Comparison of ENCODE assay signal across 18 cellular contexts in the genomic region with DNA sequence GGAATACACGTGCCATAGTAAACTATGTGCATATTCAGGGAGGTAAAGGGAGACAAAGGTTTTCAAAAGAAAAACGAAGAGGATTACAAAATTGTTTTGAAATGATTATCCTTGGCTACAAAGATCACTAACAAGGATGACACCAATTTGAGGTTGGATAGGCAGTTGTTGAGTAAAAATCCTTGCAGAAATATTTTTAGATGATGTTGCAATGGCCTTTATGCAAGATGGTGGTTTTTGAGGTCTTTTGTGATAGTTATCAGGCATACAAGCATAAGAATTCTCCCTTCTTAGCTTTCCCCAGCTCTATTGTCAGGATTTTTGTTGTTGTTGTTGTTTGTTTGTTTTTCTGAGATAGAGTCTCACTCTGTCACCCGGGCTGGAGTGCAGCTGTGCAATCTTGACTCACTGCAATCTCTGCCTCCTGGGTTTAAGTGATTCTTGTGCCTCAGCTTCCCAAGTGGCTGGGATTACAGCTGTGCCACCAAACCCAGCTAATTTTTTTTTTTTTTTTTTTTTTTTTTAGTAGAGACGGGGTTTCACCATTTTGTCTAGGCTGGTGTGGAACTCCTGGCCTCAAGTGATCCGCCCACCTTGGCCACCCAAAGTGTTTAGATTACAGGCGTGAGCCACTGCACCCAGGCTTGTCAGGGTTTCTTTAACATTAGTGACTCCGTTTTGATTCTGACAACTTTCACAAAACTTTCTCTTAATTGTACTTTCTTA. TPM values are rescaled to one million over a fixed set of nuclear protein-coding genes. Genes with fewer than 3 reads are reported as not detected.
"Had no signal": no experiment of that assay in that cellular context is flagged by ENCODE, and none has a peak within 500 bp of the region (broad histone marks: within the 10 kb centered on the region; RNA-seq: fewer than 3 reads in every experiment).

No MANE protein-coding gene starts in this region.

- H3K27me3 ChIP-seq: adrenal gland, body of pancreas, hepatocyte, neural progenitor cell had no signal

- H3K36me3 Mint-ChIP-seq: activated naive CD4-positive, alpha-beta T cell treated with anti-CD3 and anti-CD28 coated beads, Interleukin-2, amount 10 ng/mL, durations not matched to agents 7 days and 5 days; neural progenitor cell; stimulated activated effector memory CD8-positive, alpha-beta T cell treated with anti-CD3 and anti-CD28 coated beads, Interleukin-12 subunit alpha, Interleukin-12 subunit beta, amount 100 ng/mL, for 72 hours had no signal

- H3K4me3 ChIP-seq: adrenal gland, body of pancreas, hepatocyte, neural progenitor cell, skin epidermis, tibial artery had no signal

- DNase-seq: activated B cell treated with CpG ODN at 0.5 μM for 24 hours; activated CD4-positive, alpha-beta T cell treated with anti-CD3 and anti-CD28 coated beads, Interleukin-2, amount 10 ng/mL, durations not matched to agents 7 days and 5 days; activated CD8-positive, alpha-beta memory T cell treated with anti-CD3 and anti-CD28 coated beads for 24 hours; activated naive CD4-positive, alpha-beta T cell treated with anti-CD3 and anti-CD28 coated beads, Interleukin-2, amount 10 ng/mL, durations not matched to agents 7 days and 5 days; adrenal gland; body of pancreas; erythroblast; retina; tibial artery had no signal

- H3K9me3 ChIP-seq: adrenal gland, body of pancreas, tibial artery had no signal

- H3K27ac ChIP-seq: adrenal gland, body of pancreas, hepatocyte, neural progenitor cell, parathyroid adenoma, skin epidermis, tibial artery had no signal

- H3K4me1 Mint-ChIP-seq: activated CD4-positive, alpha-beta T cell treated with anti-CD3 and anti-CD28 coated beads, Interleukin-2, amount 10 ng/mL, durations not matched to agents 7 days and 5 days; central memory CD8-positive, alpha-beta T cell; stimulated activated effector memory CD8-positive, alpha-beta T cell treated with anti-CD3 and anti-CD28 coated beads, Interleukin-12 subunit alpha, Interleukin-12 subunit beta, amount 100 ng/mL, for 72 hours had no signal

- H3K27ac Mint-ChIP-seq: activated B cell treated with CpG ODN at 0.5 μM for 24 hours; activated CD4-positive, alpha-beta T cell treated with anti-CD3 and anti-CD28 coated beads, Interleukin-2, amount 10 ng/mL, durations not matched to agents 7 days and 5 days; activated naive CD4-positive, alpha-beta T cell treated with anti-CD3 and anti-CD28 coated beads, Interleukin-2, amount 10 ng/mL, durations not matched to agents 7 days and 5 days; neural progenitor cell; stimulated activated effector memory CD8-positive, alpha-beta T cell treated with anti-CD3 and anti-CD28 coated beads, Interleukin-12 subunit alpha, Interleukin-12 subunit beta, amount 100 ng/mL, for 72 hours had no signal

- H3K4me3 Mint-ChIP-seq: activated B cell treated with CpG ODN at 0.5 μM for 24 hours; activated CD4-positive, alpha-beta T cell treated with anti-CD3 and anti-CD28 coated beads, Interleukin-2, amount 10 ng/mL, durations not matched to agents 7 days and 5 days; activated naive CD4-positive, alpha-beta T cell treated with anti-CD3 and anti-CD28 coated beads, Interleukin-2, amount 10 ng/mL, durations not matched to agents 7 days and 5 days; central memory CD8-positive, alpha-beta T cell; neural progenitor cell; stimulated activated effector memory CD8-positive, alpha-beta T cell treated with anti-CD3 and anti-CD28 coated beads, Interleukin-12 subunit alpha, Interleukin-12 subunit beta, amount 100 ng/mL, for 72 hours had no signal

- H3K9me3 Mint-ChIP-seq: activated B cell treated with CpG ODN at 0.5 μM for 24 hours; activated CD4-positive, alpha-beta T cell treated with anti-CD3 and anti-CD28 coated beads, Interleukin-2, amount 10 ng/mL, durations not matched to agents 7 days and 5 days; activated naive CD4-positive, alpha-beta T cell treated with anti-CD3 and anti-CD28 coated beads, Interleukin-2, amount 10 ng/mL, durations not matched to agents 7 days and 5 days; central memory CD8-positive, alpha-beta T cell; neural progenitor cell; stimulated activated effector memory CD8-positive, alpha-beta T cell treated with anti-CD3 and anti-CD28 coated beads, Interleukin-12 subunit alpha, Interleukin-12 subunit beta, amount 100 ng/mL, for 72 hours had no signal

- H3K36me3 ChIP-seq: adrenal gland, neural progenitor cell, tibial artery had no signal

- ATAC-seq: body of pancreas; stimulated activated effector memory CD8-positive, alpha-beta T cell treated with anti-CD3 and anti-CD28 coated beads, Interleukin-12 subunit alpha, Interleukin-12 subunit beta, amount 100 ng/mL, for 72 hours had no signal

- H3K4me1 ChIP-seq: parathyroid adenoma had no signal

- H3K27me3 Mint-ChIP-seq: activated B cell treated with CpG ODN at 0.5 μM for 24 hours; activated CD4-positive, alpha-beta T cell treated with anti-CD3 and anti-CD28 coated beads, Interleukin-2, amount 10 ng/mL, durations not matched to agents 7 days and 5 days had no signal

RNA-seq across cellular contexts. Expression of a gene that starts 7.8 kb away (rescaled TPM):
- total RNA-seq: activated B cell treated with CpG ODN at 0.5 μM for 24 hours; activated CD4-positive, alpha-beta T cell treated with anti-CD3 and anti-CD28 coated beads, Interleukin-2, amount 10 ng/mL, durations not matched to agents 7 days and 5 days; kidney epithelial cell had no signal

RNA-seq across cellular contexts. Expression of a gene that starts 13.7 kb away (rescaled TPM):
- total RNA-seq: kidney epithelial cell had no signal

RNA-seq across cellular contexts. Expression of a gene that starts 26.6 kb away (rescaled TPM):
- total RNA-seq: activated B cell treated with CpG ODN at 0.5 μM for 24 hours; activated CD4-positive, alpha-beta T cell treated with anti-CD3 and anti-CD28 coated beads, Interleukin-2, amount 10 ng/mL, durations not matched to agents 7 days and 5 days; adrenal gland; body of pancreas; hepatocyte; kidney epithelial cell; liver; mesenteric fat pad had no signal
- polyA plus RNA-seq: adrenal gland, hepatocyte, liver had no signal

RNA-seq across cellular contexts. Expression of a gene that starts 49.1 kb away (rescaled TPM):
- total RNA-seq: activated B cell treated with CpG ODN at 0.5 μM for 24 hours; activated CD4-positive, alpha-beta T cell treated with anti-CD3 and anti-CD28 coated beads, Interleukin-2, amount 10 ng/mL, durations not matched to agents 7 days and 5 days; adrenal gland; body of pancreas; hepatocyte; kidney epithelial cell; liver; mesenteric fat pad had no signal
- polyA plus RNA-seq: adrenal gland, hepatocyte, liver had no signal
